In genomic region chr22:39627865-39628562, GRCh38 we compare ENCODE assay signal across 1 cellular context.
TF ChIP-seq lines count a peak whose summit lies in the region.

No MANE protein-coding gene starts in this region.

TF ChIP-seq in HepG2, 621 proteins besides CTCF, POLR2A, EP300 and RAD21 (continued from another document):
- 0 out of 2 replicates have a peak, but pooled peaks have one; percentile 18 for TF ChIP-seq FOSL2 (CRISPR knock-in tag; IDR thresholded peaks at IDR 0.05)
TF ChIP-seq in HepG2: peak in this region for 1.
